In the genomic region with DNA sequence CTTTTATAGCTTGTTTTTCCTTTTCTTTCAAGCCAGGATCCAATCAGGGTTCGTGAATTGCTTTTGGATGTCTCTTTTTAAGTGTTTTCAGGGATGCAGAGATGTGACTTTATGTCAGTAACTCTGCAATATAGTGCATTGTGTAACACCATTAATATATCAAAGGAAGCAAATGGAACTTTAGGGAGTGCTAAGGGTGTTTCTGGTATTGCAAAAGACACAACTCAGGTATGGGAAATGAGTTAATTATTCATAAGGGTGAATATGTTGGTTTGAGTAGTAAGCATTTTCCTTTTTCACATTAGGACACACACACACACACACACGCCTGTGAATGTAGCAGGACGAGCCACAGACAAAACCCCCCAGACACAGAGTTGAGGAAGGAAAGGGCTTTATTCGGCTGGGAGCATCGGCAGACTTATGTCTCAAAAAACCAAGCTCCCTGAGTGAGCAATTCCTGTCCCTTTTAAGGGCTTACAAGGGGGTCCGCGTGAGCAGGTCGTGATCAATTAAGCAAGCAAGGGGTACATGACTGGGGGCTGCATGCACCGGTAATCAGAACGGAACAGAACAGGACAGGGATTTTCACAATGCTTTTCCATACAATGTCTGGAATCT, we compare ENCODE assay signal across 24 cellular contexts.
"Had no signal": no experiment of that assay in that cellular context is flagged by ENCODE, and none has a peak within 500 bp of the region (broad histone marks: within the 10 kb centered on the region; RNA-seq: fewer than 3 reads in every experiment).

No MANE protein-coding gene starts in this region.

- H2AFZ ChIP-seq: neural progenitor cell had no signal

- H3K27ac ChIP-seq: colonic mucosa, esophagus muscularis mucosa, neural progenitor cell, pancreas, psoas muscle, spleen, stomach, thoracic aorta, transverse colon had no signal

- H3K27me3 ChIP-seq: colonic mucosa, esophagus muscularis mucosa, neural progenitor cell, pancreas, spleen, stomach, transverse colon had no signal

- H3K9ac ChIP-seq: neural progenitor cell had no signal

- DNase-seq: caudate nucleus; colonic mucosa; dermis blood vessel endothelial cell; foreskin fibroblast; head of caudate nucleus; hippocampal formation; mucosa of descending colon; naive thymus-derived CD8-positive, alpha-beta T cell; nucleus accumbens; pancreas; psoas muscle; spleen; stimulated activated CD4-positive, alpha-beta T cell treated with anti-CD3 and anti-CD28 coated beads, Interleukin-15, amount 100 ng/mL, for 24 hours; stimulated activated CD4-positive, alpha-beta T cell treated with anti-CD3 and anti-CD28 coated beads, Interleukin-1b, Interleukin-23, amount 100 ng/mL, for 48 hours; stimulated activated CD4-positive, alpha-beta T cell treated with anti-CD3 and anti-CD28 coated beads, Interleukin-4, amount 100 ng/mL, for 4 hours; stimulated activated naive CD4-positive, alpha-beta T cell; stomach; substantia nigra; transverse colon had no signal

- H3K4me3 ChIP-seq: colonic mucosa, esophagus muscularis mucosa, mucosa of descending colon, neural progenitor cell, pancreas, psoas muscle, spleen, stomach, thoracic aorta, transverse colon had no signal

- H3K4me2 ChIP-seq: neural progenitor cell had no signal

- H3K9me3 ChIP-seq: colonic mucosa, esophagus muscularis mucosa, mucosa of descending colon, pancreas, psoas muscle, stomach, thoracic aorta, transverse colon had no signal

- ATAC-seq: left lobe of liver; mucosa of descending colon; naive thymus-derived CD8-positive, alpha-beta T cell; pancreas; psoas muscle; sciatic nerve had no signal

- FAIRE-seq: pancreas had no signal

- H3K36me3 ChIP-seq: colonic mucosa, esophagus muscularis mucosa, neural progenitor cell, pancreas, spleen, stomach, thoracic aorta, transverse colon had no signal

- H3K4me1 ChIP-seq: colonic mucosa, esophagus muscularis mucosa, neural progenitor cell, pancreas, stomach, transverse colon had no signal
